ENCODE assay signal across 10 cellular contexts in the genomic region with DNA sequence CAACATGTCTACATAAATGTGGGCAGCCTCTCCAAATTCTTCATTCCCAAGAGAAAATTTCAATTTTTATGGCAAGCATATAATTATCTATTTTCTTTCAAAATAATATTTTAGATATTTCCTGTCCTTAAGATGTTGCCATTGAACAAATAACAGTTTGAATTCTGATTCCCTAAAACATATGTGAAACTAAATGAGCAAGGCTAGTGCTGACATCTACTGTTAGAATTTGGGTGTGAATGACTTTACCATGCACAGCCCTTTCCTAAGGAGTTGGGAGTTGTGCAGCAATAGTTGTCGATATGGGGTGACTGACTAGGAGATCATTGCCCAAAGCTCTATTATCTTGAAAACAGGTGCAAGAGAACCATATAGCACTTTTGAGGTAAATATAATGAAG.
A peak's percentile ranks its signal among the peaks of the same experiment; 100 is the strongest.
DNase-seq lines count a peak whose midpoint lies in the region; ATAC-seq and TF ChIP-seq lines count a peak whose summit lies in the region.
"Had no signal": no experiment of that assay in that cellular context is flagged by ENCODE, and none has a peak within 500 bp of the region (broad histone marks: within the 10 kb centered on the region; RNA-seq: fewer than 3 reads in every experiment).

No MANE protein-coding gene starts in this region.

- H3K4me1 Mint-ChIP-seq in immature natural killer cell, result no peaks in the 10 kb centered on the region
- H3K4me1 Mint-ChIP-seq in activated T-helper 17 cell treated with anti-CD3 and anti-CD28 coated beads, Interleukin-2, amount 50 U/mL, for 72 hours, result peaks cover 5% of the 10 kb centered on the region

- H3K36me3 Mint-ChIP-seq in immature natural killer cell, result no peaks in the 10 kb centered on the region
- no peaks in the 10 kb centered on the region for H3K36me3 Mint-ChIP-seq in activated T-helper 17 cell treated with anti-CD3 and anti-CD28 coated beads, Interleukin-2, amount 50 U/mL, for 72 hours (ENCODE audit: low read depth)

- peaks cover 2 to 9% (median 3%) of the 10 kb centered on the region in 3 donors for H3K27me3 Mint-ChIP-seq in immature natural killer cell (ENCODE audit: low read depth in 3 of 3)
- peaks cover 36% of the 10 kb centered on the region for H3K27me3 Mint-ChIP-seq in activated T-helper 17 cell treated with anti-CD3 and anti-CD28 coated beads, Interleukin-2, amount 50 U/mL, for 72 hours

- no peak overlapping the region for H3K4me3 Mint-ChIP-seq in immature natural killer cell
- no peak overlapping the region for H3K4me3 Mint-ChIP-seq in activated T-helper 17 cell treated with anti-CD3 and anti-CD28 coated beads, Interleukin-2, amount 50 U/mL, for 72 hours
- H3K4me3 Mint-ChIP-seq: T-helper 1 cell treated with Interleukin-12 subunit alpha and Interleukin-12 subunit beta and Interleukin-4 antibody, amounts not matched to agents 30 μg/mL and 1 μg/mL, for 36 hours had no signal

- in situ Hi-C loops in astrocyte of the cerebellum (cut with HindIII; ENCODE audit: low sequenced_read_pairs), result no loop called here

- no peak overlapping the region for H3K4me3 ChIP-seq in astrocyte of the cerebellum (ENCODE audit: low read depth, low read length)
- H3K4me3 ChIP-seq: skin epidermis had no signal

- no peak overlapping the region for H3K27ac Mint-ChIP-seq in immature natural killer cell
- H3K27ac Mint-ChIP-seq in activated T-helper 17 cell treated with anti-CD3 and anti-CD28 coated beads, Interleukin-2, amount 50 U/mL, for 72 hours, result no peak overlapping the region
- H3K27ac Mint-ChIP-seq: T-helper 1 cell treated with Interleukin-12 subunit alpha and Interleukin-12 subunit beta and Interleukin-4 antibody, amounts not matched to agents 30 μg/mL and 1 μg/mL, for 36 hours had no signal

- TF ChIP-seq CTCF in astrocyte of the cerebellum (IDR thresholded peaks at IDR 0.05; ENCODE audit: low read depth, low read length, missing control alignments), result peak; percentile 65

- ATAC-seq in HG02571 (IDR thresholded peaks at IDR 0.05; ENCODE audit: unreplicated experiment) (no peak), GM19328 (IDR thresholded peaks at IDR 0.05; ENCODE audit: unreplicated experiment) (no peak)
- ATAC-seq in activated T-helper 17 cell treated with anti-CD3 and anti-CD28 coated beads, Interleukin-2, amount 50 U/mL, for 72 hours (replicated peaks), result no peak

- DNase-seq in EH (ENCODE audit: low read depth) (peak; percentile 70), LHCN-M2 (ENCODE audit: low read depth) (peak; percentile 80), astrocyte of the cerebellum (ENCODE audit: low read depth) (peak; percentile 49), immature natural killer cell (peak in 2 of 3 donors; percentile 6 to 14)
- DNase-seq in stimulated activated naive CD4-positive, alpha-beta T cell treated with Interleukin-2 at 50 U/mL for 16 hours (lab: John Stamatoyannopoulos, UW), result no peak

- no peaks in the 10 kb centered on the region for H3K9me3 Mint-ChIP-seq in immature natural killer cell
- no peaks in the 10 kb centered on the region for H3K9me3 Mint-ChIP-seq in activated T-helper 17 cell treated with anti-CD3 and anti-CD28 coated beads, Interleukin-2, amount 50 U/mL, for 72 hours
- H3K9me3 Mint-ChIP-seq: T-helper 1 cell treated with Interleukin-12 subunit alpha and Interleukin-12 subunit beta and Interleukin-4 antibody, amounts not matched to agents 30 μg/mL and 1 μg/mL, for 36 hours had no signal
